ENCODE assay signal across 1 cellular context in genomic region chr7:126178865-126179264, GRCh38.
TF ChIP-seq lines count a peak whose summit lies in the region.

No MANE protein-coding gene starts in this region.

TF ChIP-seq in HepG2, 621 proteins besides CTCF, POLR2A, EP300 and RAD21 (continued from another document):
- TF ChIP-seq, protein P1, sequence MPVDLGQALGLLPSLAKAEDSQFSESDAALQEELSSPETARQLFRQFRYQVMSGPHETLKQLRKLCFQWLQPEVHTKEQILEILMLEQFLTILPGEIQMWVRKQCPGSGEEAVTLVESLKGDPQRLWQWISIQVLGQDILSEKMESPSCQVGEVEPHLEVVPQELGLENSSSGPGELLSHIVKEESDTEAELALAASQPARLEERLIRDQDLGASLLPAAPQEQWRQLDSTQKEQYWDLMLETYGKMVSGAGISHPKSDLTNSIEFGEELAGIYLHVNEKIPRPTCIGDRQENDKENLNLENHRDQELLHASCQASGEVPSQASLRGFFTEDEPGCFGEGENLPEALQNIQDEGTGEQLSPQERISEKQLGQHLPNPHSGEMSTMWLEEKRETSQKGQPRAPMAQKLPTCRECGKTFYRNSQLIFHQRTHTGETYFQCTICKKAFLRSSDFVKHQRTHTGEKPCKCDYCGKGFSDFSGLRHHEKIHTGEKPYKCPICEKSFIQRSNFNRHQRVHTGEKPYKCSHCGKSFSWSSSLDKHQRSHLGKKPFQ (CRISPR knock-in tag; IDR thresholded peaks at IDR 0.05; ENCODE audit: insufficient replicate concordance), result no peak
- no peak for TF ChIP-seq MATR3 (CRISPR knock-in tag; IDR thresholded peaks at IDR 0.05)
- no peak for TF ChIP-seq ZNF773 (CRISPR knock-in tag; IDR thresholded peaks at IDR 0.05; ENCODE audit: borderline replicate concordance)
- TF ChIP-seq, protein P2, sequence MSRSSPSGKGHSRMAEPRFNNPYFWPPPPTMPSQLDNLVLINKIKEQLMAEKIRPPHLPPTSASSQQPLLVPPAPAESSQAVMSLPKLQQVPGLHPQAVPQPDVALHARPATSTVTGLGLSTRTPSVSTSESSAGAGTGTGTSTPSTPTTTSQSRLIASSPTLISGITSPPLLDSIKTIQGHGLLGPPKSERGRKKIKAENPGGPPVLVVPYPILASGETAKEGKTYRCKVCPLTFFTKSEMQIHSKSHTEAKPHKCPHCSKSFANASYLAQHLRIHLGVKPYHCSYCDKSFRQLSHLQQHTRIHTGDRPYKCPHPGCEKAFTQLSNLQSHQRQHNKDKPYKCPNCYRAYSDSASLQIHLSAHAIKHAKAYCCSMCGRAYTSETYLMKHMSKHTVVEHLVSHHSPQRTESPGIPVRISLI (CRISPR knock-in tag; IDR thresholded peaks at IDR 0.05; ENCODE audit: borderline replicate concordance), result no peak
